ENCODE assay signal across 8 cellular contexts in genomic region chr12:124568431-124569374, GRCh38. TPM values are rescaled to one million over a fixed set of nuclear protein-coding genes. Genes with fewer than 3 reads are reported as not detected.
DNase-seq lines count a peak whose midpoint lies in the region; ATAC-seq and TF ChIP-seq lines count a peak whose summit lies in the region.

No MANE protein-coding gene starts in this region.

- no peak overlapping the region for H2BK5ac ChIP-seq in H9 (ENCODE audit: insufficient read length, low read length)

- no peaks in the 10 kb centered on the region for H3K27me3 Mint-ChIP-seq in H9 (ENCODE audit: low read depth)
- H3K27me3 Mint-ChIP-seq in brain, result peaks cover 6% of the 10 kb centered on the region

- H3K23me2 ChIP-seq in H9 (ENCODE audit: insufficient read length, low read depth, low read length, poor library complexity, severe bottlenecking), result peaks cover 17% of the 10 kb centered on the region

- no peak overlapping the region for H2BK20ac ChIP-seq in H9 (ENCODE audit: low read depth, low read length, poor library complexity, severe bottlenecking)

- H3K36me3 Mint-ChIP-seq in H9 (ENCODE audit: insufficient read depth in 1 of 3, low read depth in 3 of 3) (no peaks in the 10 kb centered on the region), brain (no peaks in the 10 kb centered on the region)

- ATAC-seq in HG02623 (IDR thresholded peaks at IDR 0.05; ENCODE audit: unreplicated experiment), result no peak

- H2AFZ ChIP-seq in H9 (ENCODE audit: low read length), result no peak overlapping the region

- H4K91ac ChIP-seq in H9 (ENCODE audit: insufficient read length, low read depth, low read length), result no peak overlapping the region

- no peak overlapping the region for H2BK12ac ChIP-seq in H9 (ENCODE audit: insufficient read length, low read depth, low read length)

- H3K27me3 ChIP-seq in DOHH2 (ENCODE audit: control insufficient read depth, low read length) (peaks cover 4% of the 10 kb centered on the region; the same call in 1 of the 2 replicates), H9 (ENCODE audit: insufficient read depth, low read length) (no peaks in the 10 kb centered on the region), iPS-20b (ENCODE audit: insufficient read depth, low read length) (no peaks in the 10 kb centered on the region), sigmoid colon (no peaks in the 10 kb centered on the region)

- peak overlapping the region; percentile 75 for H3K4me3 ChIP-seq in DOHH2 (ENCODE audit: low read length)
- peak overlapping the region; percentile 73 for H3K4me3 ChIP-seq in iPS-20b (ENCODE audit: low read length)
- H3K4me3 ChIP-seq in sigmoid colon, result peak overlapping the region in 3 of 4 donors; percentile 15 to 96 (median 27)

- TF ChIP-seq EP300 in sigmoid colon (IDR thresholded peaks at IDR 0.05), result peak in 1 of 4 donors; percentile 61

- peak; percentile 55 for TF ChIP-seq CTCF in DOHH2 (IDR thresholded peaks at IDR 0.05; ENCODE audit: low read depth, low read length, poor library complexity, severe bottlenecking)
- TF ChIP-seq CTCF in H9 (conservative IDR thresholded peaks at IDR 0.05), result peak; percentile 46; the same call in 2 of the 3 replicates
- TF ChIP-seq CTCF in brain (conservative IDR thresholded peaks at IDR 0.05), result peak; percentile 35 to 51
- peak in 2 of 4 experiments; percentile 24 to 56 for TF ChIP-seq CTCF in sigmoid colon (IDR thresholded peaks at IDR 0.05)

- H3K23ac ChIP-seq in H9 (ENCODE audit: insufficient read length, low read depth, low read length), result no peak overlapping the region

- intact Hi-C loops in sigmoid colon (cut with DNase I), result loop anchor here (1.0 to 5.0 kb wide), 4 partner anchors 111 to 201 kb away; no protein-coding TSS in a partner anchor

- H3K4me1 ChIP-seq in DOHH2 (ENCODE audit: control insufficient read depth, low read length) (peaks cover 37% of the 10 kb centered on the region), H9 (ENCODE audit: insufficient read depth, low read length) (peaks cover 10% of the 10 kb centered on the region; the same call in 1 of the 2 replicates), iPS-20b (ENCODE audit: insufficient read depth, low read length) (peaks cover 22% of the 10 kb centered on the region), sigmoid colon (peaks cover 0 to 50% (median 47%) of the 10 kb centered on the region in 4 donors)

- no CpG with 5 or more reads among the region's 28 CpGs for WGBS in H9 (ENCODE audit: extremely low coverage, insufficient read length, low lambda C conversion rate)
- 33 to 37% methylated on average over 28 of the region's 28 CpGs for WGBS in sigmoid colon, 2 donors

- no peak overlapping the region for H2AK5ac ChIP-seq in H9 (ENCODE audit: insufficient read length, low read length)

- H3K27ac ChIP-seq in DOHH2 (ENCODE audit: low read depth, low read length) (peak overlapping the region; percentile 15; the same call in 1 of the 2 replicates), H9 (ENCODE audit: insufficient read length, low read depth, low read length) (no peak overlapping the region), iPS-20b (ENCODE audit: low read length) (peak overlapping the region; percentile 21), sigmoid colon (peak overlapping the region; percentile 91 to 100 (median 98))

- TF ChIP-seq POLR2A in sigmoid colon (IDR thresholded peaks at IDR 0.05), result no peak

- H3K56ac ChIP-seq in H9 (ENCODE audit: insufficient read length, low read depth, low read length), result no peak overlapping the region

- H3K4me3 Mint-ChIP-seq in H9 (peak overlapping the region; percentile 76 to 88), brain (peak overlapping the region; percentile 35 to 87 (median 82))

- no peak overlapping the region for H3K4ac ChIP-seq in H9 (ENCODE audit: low read depth, low read length)

- H3K14ac ChIP-seq in H9 (ENCODE audit: insufficient read depth, low read length), result peak overlapping the region; percentile 38; the same call in 1 of the 2 replicates

- H3K9me3 ChIP-seq in DOHH2 (ENCODE audit: control insufficient read depth, insufficient read depth, low read length) (no peaks in the 10 kb centered on the region), H9 (ENCODE audit: control insufficient read depth, low read depth, low read length) (no peaks in the 10 kb centered on the region), iPS-20b (ENCODE audit: insufficient read depth, low read depth, low read length) (no peaks in the 10 kb centered on the region), sigmoid colon (no peaks in the 10 kb centered on the region)

- no peaks in the 10 kb centered on the region for H3K9me2 ChIP-seq in DOHH2 (replicated peaks; ENCODE audit: control insufficient read depth, low read length)

- no peaks in the 10 kb centered on the region for H3K79me1 ChIP-seq in H9 (ENCODE audit: insufficient read depth, low read depth, low read length, poor library complexity, severe bottlenecking)

- no peak overlapping the region for H3K9ac ChIP-seq in H9 (ENCODE audit: extremely low read depth, insufficient read length, low read length)
- peak overlapping the region; percentile 62; the same call in 1 of the 2 replicates for H3K9ac ChIP-seq in iPS-20b (ENCODE audit: low read depth, low read length)

- no peak overlapping the region for H3K18ac ChIP-seq in H9 (ENCODE audit: insufficient read length, low read depth, low read length)

- H3K36me3 ChIP-seq in DOHH2 (ENCODE audit: control insufficient read depth, low read length) (0 out of 2 replicates have a peak, but pooled peaks cover 2% of the 10 kb centered on the region), iPS-20b (ENCODE audit: insufficient read depth, low read depth, low read length) (no peaks in the 10 kb centered on the region), sigmoid colon (no peaks in the 10 kb centered on the region)

- H3K4me1 Mint-ChIP-seq in H9, result peaks cover 32 to 51% of the 10 kb centered on the region in 2 experiments
- peaks cover 47% of the 10 kb centered on the region for H3K4me1 Mint-ChIP-seq in brain

- no peak overlapping the region for H4K8ac ChIP-seq in H9 (replicated peaks; ENCODE audit: insufficient read length, low read depth, low read length)

- no peak overlapping the region for H2BK15ac ChIP-seq in H9 (ENCODE audit: low read depth, low read length)

- H3K4me2 ChIP-seq in DOHH2 (ENCODE audit: low read length), result peak overlapping the region; percentile 98
- peak overlapping the region; percentile 32 for H3K4me2 ChIP-seq in H9 (ENCODE audit: insufficient read depth, insufficient read length, low read length)

- H3K27ac Mint-ChIP-seq in H9 (0 out of 7 replicates have a peak overlapping the region, but pooled peaks of 1 of the 3 experiments have one; percentile 65), brain (peak overlapping the region; percentile 77 to 98 (median 93))

- H2BK120ac ChIP-seq in H9 (ENCODE audit: low read depth, low read length, poor library complexity, severe bottlenecking), result no peak overlapping the region

- no peak overlapping the region for H3T11ph ChIP-seq in H9 (ENCODE audit: low read length)

- no peak overlapping the region for H4K5ac ChIP-seq in H9 (ENCODE audit: insufficient read length, low read depth, low read length)

- H4K20me1 ChIP-seq in DOHH2 (ENCODE audit: control insufficient read depth, insufficient read depth, low read depth, low read length) (peaks cover 16% of the 10 kb centered on the region), H9 (ENCODE audit: control insufficient read depth, insufficient read depth, insufficient read length) (no peaks in the 10 kb centered on the region)

- no peaks in the 10 kb centered on the region for H3F3A ChIP-seq in DOHH2 (ENCODE audit: control insufficient read depth, insufficient read depth)

- H3K79me2 ChIP-seq in DOHH2 (ENCODE audit: control insufficient read depth, low read length), result peaks cover 33% of the 10 kb centered on the region
- H3K79me2 ChIP-seq in H9 (ENCODE audit: insufficient read depth, low read length), result peaks cover 16% of the 10 kb centered on the region; the same call in 1 of the 2 replicates

- H3K9me3 Mint-ChIP-seq in H9 (no peaks in the 10 kb centered on the region), brain (peaks cover 0 to 2% (median 0%) of the 10 kb centered on the region in 5 experiments)

- DNase-seq in H9 (peak; percentile 71), NOMO-1 treated with dmso at 0.1 percent for 144 hours (lab: John Stamatoyannopoulos, UW; ENCODE audit: unreplicated experiment) (peak; percentile 94), sigmoid colon (peak; percentile 94), mesenteric fat pad (ENCODE audit: low spot score) (no peak)

RNA-seq across cellular contexts. Expression of gene NCOR2, which starts 1.3 kb away (rescaled TPM):
- 220 and 226 TPM in 2 replicates for total RNA-seq in H9 (2021)
- polyA plus RNA-seq in brain (ENCODE audit: insufficient read depth, low read depth, low replicate concordance), result 78.6 TPM
- 100 to 1,000 TPM in 1 of 4 donors, 10 to 100 TPM in 3; 42.5 to 134 (median 73.5) TPM for total RNA-seq in sigmoid colon
- polyA plus RNA-seq in sigmoid colon, result 10 to 100 TPM; 18.6 to 81.8 (median 24.7) TPM
- total RNA-seq in mesenteric fat pad, result 248 TPM
